In the genomic region with DNA sequence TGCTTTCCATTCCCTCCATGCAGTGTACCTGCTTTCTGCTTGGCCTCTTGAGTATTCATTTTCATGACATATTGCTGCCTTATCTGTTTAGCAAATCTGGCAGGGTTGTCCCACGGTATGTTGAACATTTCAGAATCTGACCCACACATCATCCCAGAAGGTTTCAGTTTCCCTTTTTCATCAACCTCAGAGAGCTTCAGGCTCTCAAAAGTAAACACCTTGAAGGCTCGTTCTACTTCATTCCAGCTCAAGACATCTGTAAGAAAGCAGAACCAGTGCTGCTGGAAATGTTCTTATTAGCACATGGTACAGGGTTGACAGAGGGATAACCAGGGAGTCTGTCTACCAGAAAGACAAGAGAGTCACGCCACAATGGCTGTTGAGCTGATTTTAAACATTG, we compare ENCODE assay signal across 13 cellular contexts.
DNase-seq lines count a peak whose midpoint lies in the region; ATAC-seq and TF ChIP-seq lines count a peak whose summit lies in the region.
"Had no signal": no experiment of that assay in that cellular context is flagged by ENCODE, and none has a peak within 500 bp of the region (broad histone marks: within the 10 kb centered on the region; RNA-seq: fewer than 3 reads in every experiment).

No MANE protein-coding gene starts in this region.

- H3K36me3 ChIP-seq in ascending aorta, result no peaks in the 10 kb centered on the region

- in situ Hi-C loops in GM13977 (cut with MboI; ENCODE audit: low pct_unique_long_range_greater_than_20kb, low sequenced_read_pairs, unreplicated experiment), result no loop called here

- DNase-seq in GM13977 (ENCODE audit: low spot score), result peak; percentile 34
- DNase-seq in RPMI8226, result peak; percentile 38
- no peak for DNase-seq in HUDEP-2 (lab: John Stamatoyannopoulos, UW; ENCODE audit: unreplicated experiment in 76 of 76)
- no peak for DNase-seq in ascending aorta (ENCODE audit: low spot score in 2 of 2)
- no peak for DNase-seq in stimulated activated CD4-positive, alpha-beta T cell treated with anti-CD3 and anti-CD28 coated beads, Interleukin-15, amount 100 ng/mL, for 24 hours
- DNase-seq: caudate nucleus; CD4-positive, alpha-beta memory T cell; naive thymus-derived CD4-positive, alpha-beta T cell had no signal

- no peaks in the 10 kb centered on the region for H3K9me3 ChIP-seq in ascending aorta

- intact Hi-C loops in ascending aorta (cut with DNase I), result no loop called here

- H3K27me3 ChIP-seq in ascending aorta, result no peaks in the 10 kb centered on the region

- no peaks in the 10 kb centered on the region for H3K4me1 ChIP-seq in ascending aorta

- TF ChIP-seq CTCF in GM13977 (IDR thresholded peaks at IDR 0.05; ENCODE audit: extremely low read depth, insufficient read depth, missing control alignments) (no peak), ascending aorta (IDR thresholded peaks at IDR 0.05) (no peak)

- no peak overlapping the region for H3K4me3 ChIP-seq in ascending aorta

- H3K27ac ChIP-seq in ascending aorta, result no peak overlapping the region

- ATAC-seq in GM19395 (IDR thresholded peaks at IDR 0.05; ENCODE audit: unreplicated experiment), result peak; percentile 85
- ATAC-seq in HG02884 (IDR thresholded peaks at IDR 0.05; ENCODE audit: unreplicated experiment), result peak; percentile 95
- no peak for ATAC-seq in HG03139 (IDR thresholded peaks at IDR 0.05; ENCODE audit: unreplicated experiment)
- ATAC-seq: activated CD4-positive, CD25-positive, alpha-beta regulatory T cell treated with anti-CD3 and anti-CD28 coated beads, Interleukin-2, amount 50 U/mL, for 24 hours; esophagus mucosa; naive thymus-derived CD4-positive, alpha-beta T cell had no signal

Comparison
In these comparisons a context has a peak if more than half of its experiments do, and no peak if none do; other contexts are left out.
1. DNase-seq: peak in GM13977 (single experiment) and RPMI8226 (single experiment); none in HUDEP-2 (0 of 76), ascending aorta (0 of 2) and stimulated activated CD4-positive, alpha-beta T cell treated with anti-CD3 and anti-CD28 coated beads, Interleukin-15, amount 100 ng/mL, for 24 hours (single experiment).